Comparison of ENCODE assay signal across 12 cellular contexts in genomic region chr3:139121513-139122220, GRCh38.
A peak's percentile ranks its signal among the peaks of the same experiment; 100 is the strongest.
DNase-seq lines count a peak whose midpoint lies in the region; ATAC-seq, FAIRE-seq and TF ChIP-seq lines count a peak whose summit lies in the region.
"Had no signal": no experiment of that assay in that cellular context is flagged by ENCODE, and none has a peak within 500 bp of the region (broad histone marks: within the 10 kb centered on the region; RNA-seq: fewer than 3 reads in every experiment).

No MANE protein-coding gene starts in this region.

- H3K4me3 ChIP-seq in HL-60 (replicated peaks; ENCODE audit: insufficient read depth, low read length) = no peak overlapping the region
- no peak overlapping the region for H3K4me3 ChIP-seq in adrenal gland
- H3K4me3 ChIP-seq in small intestine (ENCODE audit: low read depth in 1 of 2, low read length in 2 of 2) = no peak overlapping the region
- no peak overlapping the region for H3K4me3 ChIP-seq in esophagus squamous epithelium
- H3K4me3 ChIP-seq: smooth muscle cell had no signal

- H3K9me3 ChIP-seq in adrenal gland (replicated peaks in 1 of 3) (no peaks in the 10 kb centered on the region), small intestine (ENCODE audit: control insufficient read depth, low read depth) (no peaks in the 10 kb centered on the region), esophagus squamous epithelium (no peaks in the 10 kb centered on the region)

- TF ChIP-seq POLR2A in adrenal gland (IDR thresholded peaks at IDR 0.05) = no peak
- no peak for TF ChIP-seq POLR2A in esophagus squamous epithelium (IDR thresholded peaks at IDR 0.05)

- intact Hi-C loops in adrenal gland (cut with DNase I) = no loop called here
- intact Hi-C loops in esophagus squamous epithelium (cut with DNase I) = no loop called here
- intact Hi-C loops in posterior cingulate gyrus (cut with DNase I) = no loop called here

- FAIRE-seq in small intestine (lab: Jason Lieb, UNC) = no peak

- H3K27me3 ChIP-seq in HL-60 (ENCODE audit: insufficient read depth, poor library complexity, severe bottlenecking) (no peaks in the 10 kb centered on the region), adrenal gland (no peaks in the 10 kb centered on the region), small intestine (ENCODE audit: control insufficient read depth in 2 of 2, insufficient read depth in 2 of 2, low read length in 2 of 2) (no peaks in the 10 kb centered on the region), esophagus squamous epithelium (no peaks in the 10 kb centered on the region)

- TF ChIP-seq CTCF in HL-60 (IDR thresholded peaks at IDR 0.05; ENCODE audit: insufficient read depth, low read length) = no peak
- no peak for TF ChIP-seq CTCF in adrenal gland (IDR thresholded peaks at IDR 0.05)
- TF ChIP-seq CTCF in esophagus squamous epithelium (IDR thresholded peaks at IDR 0.05) = no peak

- 36 to 59% (median 44%) methylated on average over 8 of the region's 8 CpGs for WGBS in adrenal gland, 4 donors
- 19 to 41% (median 30%) methylated on average over 8 of the region's 8 CpGs for WGBS in small intestine, 3 donors
- 40 to 50% methylated on average over 7 to 8 of the region's 8 CpGs for WGBS in esophagus squamous epithelium, 2 donors

- DNase-seq in HL-60 (ENCODE audit: low read depth in 1 of 2, low spot score in 1 of 2) (peak; percentile 42 to 68), adrenal gland (peak in 6 of 7 donors; percentile 38 to 66 (median 44)), islet precursor cell (peak; percentile 28), small intestine (peak; percentile 88), esophagus squamous epithelium (lab: John Stamatoyannopoulos, UW) (no peak), posterior cingulate gyrus (no peak)
- DNase-seq: activated effector memory CD4-positive, alpha-beta T cell treated with anti-CD3 and anti-CD28 coated beads, Interleukin-2, amount 50 U/mL, for 16 hours; caudate nucleus; SW 1271 had no signal

- ATAC-seq in activated CD4-positive, CD25-positive, alpha-beta regulatory T cell treated with anti-CD3 and anti-CD28 coated beads, Interleukin-2, amount 50 U/mL, for 24 hours = no peak

- H3K36me3 ChIP-seq in adrenal gland (replicated peaks in 1 of 2) (no peaks in the 10 kb centered on the region), small intestine (ENCODE audit: control insufficient read depth in 2 of 2, insufficient read depth in 2 of 2, low read length in 2 of 2) (no peaks in the 10 kb centered on the region), esophagus squamous epithelium (no peaks in the 10 kb centered on the region)

- no peaks in the 10 kb centered on the region for H3K4me1 ChIP-seq in adrenal gland (replicated peaks in 1 of 2)
- peaks cover 4 to 11% of the 10 kb centered on the region in 2 donors for H3K4me1 ChIP-seq in small intestine (ENCODE audit: control insufficient read depth in 2 of 2, insufficient read depth in 1 of 2, low read depth in 1 of 2, low read length in 1 of 2)
- H3K4me1 ChIP-seq in esophagus squamous epithelium = peaks cover 0 to 11% (median 3%) of the 10 kb centered on the region in 3 donors

- H3K27ac ChIP-seq in HL-60 (replicated peaks) = peak overlapping the region; percentile 71
- peak overlapping the region in 1 of 5 donors; percentile 29 for H3K27ac ChIP-seq in adrenal gland
- no peak overlapping the region for H3K27ac ChIP-seq in small intestine (ENCODE audit: low read depth in 1 of 2, low read length in 1 of 2)
- H3K27ac ChIP-seq in esophagus squamous epithelium = peak overlapping the region in 2 of 4 donors; percentile 15 to 33
- H3K27ac ChIP-seq: epithelial cell of prostate had no signal

Comparison
In these comparisons a context has a peak if more than half of its experiments do, and no peak if none do; other contexts are left out.
1. DNase-seq: peak in HL-60 (2 of 2), adrenal gland (6 of 7), islet precursor cell (single experiment) and small intestine (single experiment); none in esophagus squamous epithelium (single experiment) and posterior cingulate gyrus (0 of 10).